In genomic region chr5:14574891-14575496, GRCh38 we compare ENCODE assay signal across 11 cellular contexts. TPM values are rescaled to one million over a fixed set of nuclear protein-coding genes. Genes with fewer than 3 reads are reported as not detected.
DNase-seq lines count a peak whose midpoint lies in the region; ATAC-seq and TF ChIP-seq lines count a peak whose summit lies in the region.
"Had no signal": no experiment of that assay in that cellular context is flagged by ENCODE, and none has a peak within 500 bp of the region (broad histone marks: within the 10 kb centered on the region; RNA-seq: fewer than 3 reads in every experiment).

No MANE protein-coding gene starts in this region.

- H3K4me3 ChIP-seq in lower lobe of right lung (no peak overlapping the region), esophagus muscularis mucosa (no peak overlapping the region)

- H3K27ac ChIP-seq in lower lobe of right lung (peak overlapping the region; percentile 9), esophagus muscularis mucosa (replicated peaks in 1 of 4) (no peak overlapping the region)

- H3K27me3 ChIP-seq in lower lobe of right lung (ENCODE audit: low read depth) (peaks cover 13% of the 10 kb centered on the region), esophagus muscularis mucosa (peaks cover 0 to 40% (median 0%) of the 10 kb centered on the region in 4 donors)

- no peak for TF ChIP-seq CTCF in lower lobe of right lung (IDR thresholded peaks at IDR 0.05)
- TF ChIP-seq CTCF in esophagus muscularis mucosa (IDR thresholded peaks at IDR 0.05) = no peak

- H3K4me1 ChIP-seq in lower lobe of right lung (peaks cover 21% of the 10 kb centered on the region), esophagus muscularis mucosa (no peaks in the 10 kb centered on the region)

- peak; percentile 58 for DNase-seq in D341Med (ENCODE audit: low spot score)
- DNase-seq in NCI-H2029 (lab: John Stamatoyannopoulos, UW) = peak; percentile 70
- peak; percentile 53 for DNase-seq in SHP77 treated with DMSO at 0.1 percent for 48 hours (lab: John Stamatoyannopoulos, UW)
- DNase-seq in lower lobe of right lung = peak; percentile 53
- no peak for DNase-seq in HUDEP-2 (lab: John Stamatoyannopoulos, UW; ENCODE audit: unreplicated experiment in 76 of 76)
- DNase-seq in esophagus muscularis mucosa (ENCODE audit: extremely low spot score) = no peak
- no peak for DNase-seq in stimulated activated CD4-positive, alpha-beta T cell treated with anti-CD3 and anti-CD28 coated beads, Interleukin-4, amount 100 ng/mL, for 4 hours
- DNase-seq: activated CD8-positive, alpha-beta T cell treated with anti-CD3 and anti-CD28 coated beads, Interleukin-2, amount 10 ng/mL, durations not matched to agents 7 days and 5 days; activated naive CD8-positive, alpha-beta T cell treated with anti-CD3 and anti-CD28 coated beads, Interleukin-2, amount 50 U/mL, for 24 hours; CD4-positive, CD25-positive, alpha-beta regulatory T cell had no signal

- H3K36me3 ChIP-seq in lower lobe of right lung = no peaks in the 10 kb centered on the region
- H3K36me3 ChIP-seq in esophagus muscularis mucosa = no peaks in the 10 kb centered on the region

- no peaks in the 10 kb centered on the region for H3K9me3 ChIP-seq in lower lobe of right lung
- no peaks in the 10 kb centered on the region for H3K9me3 ChIP-seq in esophagus muscularis mucosa

- intact Hi-C loops in lower lobe of right lung (cut with DNase I) (no loop called here), esophagus muscularis mucosa (cut with DNase I) (no loop called here)

- no peak for TF ChIP-seq POLR2A in esophagus muscularis mucosa (IDR thresholded peaks at IDR 0.05; ENCODE audit: low read depth)

- ATAC-seq in lower lobe of right lung = peak; percentile 64 to 67
- ATAC-seq in activated CD4-positive, CD25-positive, alpha-beta regulatory T cell treated with anti-CD3 and anti-CD28 coated beads, Interleukin-2, amount 50 U/mL, for 24 hours = no peak
- ATAC-seq: activated CD8-positive, alpha-beta T cell treated with anti-CD3 and anti-CD28 coated beads, Interleukin-2, amount 10 ng/mL, durations not matched to agents 7 days and 5 days; activated naive CD8-positive, alpha-beta T cell treated with anti-CD3 and anti-CD28 coated beads, Interleukin-2, amount 50 U/mL, for 24 hours had no signal

- TF ChIP-seq EP300 in esophagus muscularis mucosa (IDR thresholded peaks at IDR 0.05) = no peak

- 97% methylated on average over 2 of the region's 2 CpGs for WGBS in esophagus muscularis mucosa

RNA-seq across cellular contexts. Expression of gene OTULINL, which starts 6.6 kb away (rescaled TPM):
- total RNA-seq in lower lobe of right lung (79.3 TPM), esophagus muscularis mucosa (1 to 10 TPM; 2.6 to 7.1 (median 5.0) TPM)

Comparison
In these comparisons a context has a peak if more than half of its experiments do, and no peak if none do; other contexts are left out.
1. DNase-seq: peak in D341Med (single experiment), NCI-H2029 (single experiment), SHP77 treated with DMSO at 0.1 percent for 48 hours (single experiment) and lower lobe of right lung (single experiment); none in HUDEP-2 (0 of 76), esophagus muscularis mucosa (single experiment) and stimulated activated CD4-positive, alpha-beta T cell treated with anti-CD3 and anti-CD28 coated beads, Interleukin-4, amount 100 ng/mL, for 4 hours (0 of 2).
2. ATAC-seq: peak in lower lobe of right lung (2 of 2); none in activated CD4-positive, CD25-positive, alpha-beta regulatory T cell treated with anti-CD3 and anti-CD28 coated beads, Interleukin-2, amount 50 U/mL, for 24 hours (0 of 2).